27 cellular contexts compared by ENCODE assay signal in genomic region chr14:68673464-68673863, GRCh38.
"Had no signal": no experiment of that assay in that cellular context is flagged by ENCODE, and none has a peak within 500 bp of the region (broad histone marks: within the 10 kb centered on the region; RNA-seq: fewer than 3 reads in every experiment).

No MANE protein-coding gene starts in this region.

- H3K4me2 ChIP-seq: SK-N-SH had no signal

- H3K27me3 Mint-ChIP-seq: activated CD4-positive, alpha-beta memory T cell treated with anti-CD3 and anti-CD28 coated beads, Interleukin-2, amount 10 ng/mL, durations not matched to agents 7 days and 5 days; activated naive CD4-positive, alpha-beta T cell treated with anti-CD3 and anti-CD28 coated beads, Interleukin-2, amount 10 ng/mL, durations not matched to agents 7 days and 5 days; activated naive CD8-positive, alpha-beta T cell treated with anti-CD3 and anti-CD28 coated beads for 36 hours; activated T-helper 17 cell treated with anti-CD3 and anti-CD28 coated beads, Interleukin-2, amount 50 U/mL, for 72 hours had no signal

- DNase-seq: activated CD4-positive, alpha-beta memory T cell treated with anti-CD3 and anti-CD28 coated beads, Interleukin-2, amount 10 ng/mL, durations not matched to agents 7 days and 5 days; activated CD4-positive, alpha-beta T cell treated with anti-CD3 and anti-CD28 coated beads for 1 hour; activated CD4-positive, alpha-beta T cell treated with anti-CD3 and anti-CD28 coated beads, Interleukin-2, amount 50 U/mL, for 1 hour; activated gamma-delta T cell treated with Interleukin-2 at 50 U/mL for 16 hours; activated naive CD4-positive, alpha-beta T cell treated with anti-CD3 and anti-CD28 coated beads, Interleukin-2, amount 10 ng/mL, durations not matched to agents 7 days and 5 days; activated naive CD8-positive, alpha-beta T cell treated with anti-CD3 and anti-CD28 coated beads for 36 hours; activated T-cell treated with anti-CD3 and anti-CD28 coated beads for 4 hours; activated T-cell treated with anti-CD3 and anti-CD28 coated beads, Interleukin-2, amount 50 U/mL, for 48 hours; caudate nucleus; Karpas-422; MM.1S; NCI-H1105; NCI-H1436; NCI-H1694 treated with DMSO at 0.1 percent for 48 hours; NCI-H2029 treated with DMSO at 0.1 percent for 48 hours; NCI-H510A treated with DMSO at 0.1 percent for 48 hours; NCI-H69; NK-92 treated with Interleukin-12 subunit alpha and Interleukin-12 subunit beta, amount 100 ng/mL, for 24 hours; OCI-M1; Right ventricle myocardium superior; RPMI8226; SJCRH30; SK-N-SH; T-helper 1 cell had no signal

- H3K36me3 Mint-ChIP-seq: activated naive CD4-positive, alpha-beta T cell treated with anti-CD3 and anti-CD28 coated beads, Interleukin-2, amount 10 ng/mL, durations not matched to agents 7 days and 5 days; activated naive CD8-positive, alpha-beta T cell treated with anti-CD3 and anti-CD28 coated beads for 36 hours had no signal

- H3K9ac ChIP-seq: SK-N-SH had no signal

- H3K4me1 Mint-ChIP-seq: activated naive CD4-positive, alpha-beta T cell treated with anti-CD3 and anti-CD28 coated beads, Interleukin-2, amount 10 ng/mL, durations not matched to agents 7 days and 5 days had no signal

- H3K27me3 ChIP-seq: breast epithelium, SJCRH30 had no signal

- H3K4me3 Mint-ChIP-seq: activated CD4-positive, alpha-beta memory T cell treated with anti-CD3 and anti-CD28 coated beads, Interleukin-2, amount 10 ng/mL, durations not matched to agents 7 days and 5 days; activated naive CD4-positive, alpha-beta T cell treated with anti-CD3 and anti-CD28 coated beads, Interleukin-2, amount 10 ng/mL, durations not matched to agents 7 days and 5 days; activated naive CD8-positive, alpha-beta T cell treated with anti-CD3 and anti-CD28 coated beads for 36 hours; activated T-helper 17 cell treated with anti-CD3 and anti-CD28 coated beads, Interleukin-2, amount 50 U/mL, for 72 hours had no signal

- H3K4me3 ChIP-seq: breast epithelium, SJCRH30 had no signal

- H3K9me3 ChIP-seq: breast epithelium, SK-N-SH had no signal

- H3K36me3 ChIP-seq: breast epithelium, SJCRH30 had no signal

- ATAC-seq: activated T-helper 17 cell treated with anti-CD3 and anti-CD28 coated beads, Interleukin-2, amount 50 U/mL, for 72 hours; Panc1 had no signal

- H3K27ac Mint-ChIP-seq: activated CD4-positive, alpha-beta memory T cell treated with anti-CD3 and anti-CD28 coated beads, Interleukin-2, amount 10 ng/mL, durations not matched to agents 7 days and 5 days; activated naive CD4-positive, alpha-beta T cell treated with anti-CD3 and anti-CD28 coated beads, Interleukin-2, amount 10 ng/mL, durations not matched to agents 7 days and 5 days; activated naive CD8-positive, alpha-beta T cell treated with anti-CD3 and anti-CD28 coated beads for 36 hours; activated T-helper 17 cell treated with anti-CD3 and anti-CD28 coated beads, Interleukin-2, amount 50 U/mL, for 72 hours had no signal

- H3K27ac ChIP-seq: SJCRH30 had no signal

- H3K9me3 Mint-ChIP-seq: activated CD4-positive, alpha-beta memory T cell treated with anti-CD3 and anti-CD28 coated beads, Interleukin-2, amount 10 ng/mL, durations not matched to agents 7 days and 5 days; activated naive CD4-positive, alpha-beta T cell treated with anti-CD3 and anti-CD28 coated beads, Interleukin-2, amount 10 ng/mL, durations not matched to agents 7 days and 5 days; activated naive CD8-positive, alpha-beta T cell treated with anti-CD3 and anti-CD28 coated beads for 36 hours; activated T-helper 17 cell treated with anti-CD3 and anti-CD28 coated beads, Interleukin-2, amount 50 U/mL, for 72 hours had no signal
